Comparison of ENCODE assay signal across 20 cellular contexts in genomic region chr1:107132195-107132594, GRCh38. TPM values are rescaled to one million over a fixed set of nuclear protein-coding genes. Genes with fewer than 3 reads are reported as not detected.
DNase-seq lines count a peak whose midpoint lies in the region; ATAC-seq, FAIRE-seq and TF ChIP-seq lines count a peak whose summit lies in the region.
"Had no signal": no experiment of that assay in that cellular context is flagged by ENCODE, and none has a peak within 500 bp of the region (broad histone marks: within the 10 kb centered on the region; RNA-seq: fewer than 3 reads in every experiment).

No MANE protein-coding gene starts in this region.

- peak; percentile 72 for ATAC-seq in HG03025 (IDR thresholded peaks at IDR 0.05; ENCODE audit: low FRiP score, unreplicated experiment)
- no peak for ATAC-seq in HG02840 (IDR thresholded peaks at IDR 0.05; ENCODE audit: low FRiP score, unreplicated experiment)
- ATAC-seq in GM19455 (IDR thresholded peaks at IDR 0.05; ENCODE audit: unreplicated experiment) = no peak
- ATAC-seq: HCT116; HepG2; stimulated activated effector memory CD8-positive, alpha-beta T cell treated with anti-CD3 and anti-CD28 coated beads, Interleukin-12 subunit alpha, Interleukin-12 subunit beta, amount 100 ng/mL, for 72 hours; WTC11 had no signal

- DNase-seq in GM06990 (ENCODE audit: extremely low read depth, insufficient read length) (peak; percentile 32), GM20000 (ENCODE audit: low spot score) (peak; percentile 20), MV-4-11 (lab: John Stamatoyannopoulos, UW) (peak; percentile 28), frontal cortex (ENCODE audit: low spot score in 2 of 2) (no peak), iPS-NIHi7 (ENCODE audit: extremely low spot score) (no peak)
- DNase-seq: activated effector memory CD4-positive, alpha-beta T cell treated with Interleukin-2 at 50 U/mL for 16 hours; amygdala; CD4-positive, CD25-positive, alpha-beta regulatory T cell; NCI-H1092; NCI-H82 had no signal

- no peak for FAIRE-seq in frontal cortex (lab: Jason Lieb, UNC)
- FAIRE-seq: A204.1, HepG2 had no signal

- H3K4me3 ChIP-seq in GM06990 (replicated peaks; ENCODE audit: low read depth, low read length) = no peak overlapping the region
- H3K4me3 ChIP-seq: tibial nerve had no signal

- H3K36me3 ChIP-seq in GM06990 (ENCODE audit: control insufficient read depth, insufficient read depth, low read length) = no peaks in the 10 kb centered on the region
- H3K36me3 ChIP-seq: tibial nerve had no signal

- H3K27me3 ChIP-seq in GM06990 (replicated peaks; ENCODE audit: control insufficient read depth, insufficient read depth, low read length) = no peaks in the 10 kb centered on the region
- H3K27me3 ChIP-seq: tibial nerve had no signal

- TF ChIP-seq CTCF in GM06990 (IDR thresholded peaks at IDR 0.05; ENCODE audit: insufficient read depth, low read length, poor library complexity, severe bottlenecking) (no peak), GM20000 (IDR thresholded peaks at IDR 0.05; ENCODE audit: extremely low read depth, missing control alignments) (no peak)

RNA-seq across cellular contexts. Expression of gene NTNG1, which starts 8.6 kb away (rescaled TPM):
- total RNA-seq in frontal cortex = 17.5 TPM
- total RNA-seq: CD4-positive, CD25-positive, alpha-beta regulatory T cell; HepG2; osteocyte had no signal

Comparison
In these comparisons a context has a peak if more than half of its experiments do, and no peak if none do; other contexts are left out.
1. DNase-seq: peak in GM06990 (single experiment), GM20000 (single experiment) and MV-4-11 (single experiment); none in frontal cortex (0 of 2) and iPS-NIHi7 (single experiment).